Comparison of ENCODE assay signal across 8 cellular contexts in genomic region chr9:128204858-128205257, GRCh38.
A peak's percentile ranks its signal among the peaks of the same experiment; 100 is the strongest.
DNase-seq lines count a peak whose midpoint lies in the region; ATAC-seq and TF ChIP-seq lines count a peak whose summit lies in the region.
"Had no signal": no experiment of that assay in that cellular context is flagged by ENCODE, and none has a peak within 500 bp of the region (broad histone marks: within the 10 kb centered on the region; RNA-seq: fewer than 3 reads in every experiment).

No MANE protein-coding gene starts in this region.

- peaks cover 9% of the 10 kb centered on the region for H3K4me1 Mint-ChIP-seq in central memory CD8-positive, alpha-beta T cell
- H3K4me1 Mint-ChIP-seq in nephron progenitor cell: peaks cover 60% of the 10 kb centered on the region

- H3K4me1 ChIP-seq in ES-I3 (ENCODE audit: insufficient read depth, low read length): peaks cover 16% of the 10 kb centered on the region

- peaks cover 36% of the 10 kb centered on the region for H3K27me3 Mint-ChIP-seq in central memory CD8-positive, alpha-beta T cell
- no peaks in the 10 kb centered on the region for H3K27me3 Mint-ChIP-seq in nephron progenitor cell (ENCODE audit: low read depth, poor library complexity)

- no peak for ATAC-seq in central memory CD8-positive, alpha-beta T cell (replicated peaks; ENCODE audit: extremely low read depth, poor library complexity, severe bottlenecking)

- no peaks in the 10 kb centered on the region for H3K9me3 Mint-ChIP-seq in central memory CD8-positive, alpha-beta T cell
- H3K9me3 Mint-ChIP-seq in nephron progenitor cell: no peaks in the 10 kb centered on the region
- H3K9me3 Mint-ChIP-seq: activated CD4-positive, alpha-beta memory T cell treated with anti-CD3 and anti-CD28 coated beads for 36 hours had no signal

- no peaks in the 10 kb centered on the region for H3K36me3 Mint-ChIP-seq in central memory CD8-positive, alpha-beta T cell (ENCODE audit: insufficient read depth)
- no peaks in the 10 kb centered on the region for H3K36me3 Mint-ChIP-seq in nephron progenitor cell (ENCODE audit: low read depth)
- H3K36me3 Mint-ChIP-seq: activated CD4-positive, alpha-beta memory T cell treated with anti-CD3 and anti-CD28 coated beads for 36 hours had no signal

- no peak overlapping the region for H3K27ac Mint-ChIP-seq in central memory CD8-positive, alpha-beta T cell (ENCODE audit: low read depth)
- no peak overlapping the region for H3K27ac Mint-ChIP-seq in nephron progenitor cell
- H3K27ac Mint-ChIP-seq: activated CD4-positive, alpha-beta memory T cell treated with anti-CD3 and anti-CD28 coated beads for 36 hours had no signal

- H3K9ac ChIP-seq in ES-I3 (ENCODE audit: low read depth, low read length): peak overlapping the region; percentile 78; the same call in 1 of the 2 replicates

- no peak for DNase-seq in central memory CD8-positive, alpha-beta T cell (ENCODE audit: low spot score in 2 of 2)
- no peak for DNase-seq in nephron progenitor cell
- DNase-seq in NOMO-1 treated with dmso at 0.1 percent for 144 hours (lab: John Stamatoyannopoulos, UW; ENCODE audit: unreplicated experiment): no peak
- DNase-seq in NCI-H1048 (lab: John Stamatoyannopoulos, UW): no peak
- DNase-seq in NAMALWA (ENCODE audit: low spot score): no peak
- DNase-seq: activated CD4-positive, alpha-beta memory T cell treated with anti-CD3 and anti-CD28 coated beads for 36 hours; SIG-M5 had no signal

- H3K36me3 ChIP-seq in ES-I3 (ENCODE audit: insufficient read depth, low read length): no peaks in the 10 kb centered on the region

- no peak for TF ChIP-seq CTCF in nephron progenitor cell (IDR thresholded peaks at IDR 0.05)

- H3K9me3 ChIP-seq in ES-I3 (ENCODE audit: control insufficient read depth, insufficient read depth, low read length): no peaks in the 10 kb centered on the region

- peak overlapping the region; percentile 61 for H3K4me3 Mint-ChIP-seq in central memory CD8-positive, alpha-beta T cell
- H3K4me3 Mint-ChIP-seq in nephron progenitor cell: peak overlapping the region; percentile 85
